8 cellular contexts compared by ENCODE assay signal in genomic region chr9:33817327-33818166, GRCh38. TPM values are rescaled to one million over a fixed set of nuclear protein-coding genes. Genes with fewer than 3 reads are reported as not detected.
DNase-seq lines count a peak whose midpoint lies in the region; ATAC-seq, FAIRE-seq and TF ChIP-seq lines count a peak whose summit lies in the region.

No MANE protein-coding gene starts in this region.

- H3K4me2 ChIP-seq in HepG2 (ENCODE audit: low read depth, low read length), result peak overlapping the region; percentile 92

- peak overlapping the region; percentile 94 for H3K4me3 Mint-ChIP-seq in activated CD4-positive, alpha-beta T cell treated with anti-CD3 and anti-CD28 coated beads, Interleukin-2, amount 10 ng/mL, durations not matched to agents 24 days and 14 days

- DNase-seq in NCI-H2081 (lab: John Stamatoyannopoulos, UW) (peak; percentile 55 to 75), NCI-H2081 treated with DMSO at 0.1 percent for 48 hours (lab: John Stamatoyannopoulos, UW) (no peak), HFF-Myc (ENCODE audit: extremely low read depth, low read depth) (peak; percentile 25), NCI-H128 (lab: John Stamatoyannopoulos, UW; ENCODE audit: unreplicated experiment) (peak; percentile 19), dedifferentiated amniotic fluid mesenchymal stem cell (ENCODE audit: extremely low spot score) (peak; percentile 55), HepG2 (ENCODE audit: low spot score) (peak; percentile 64)
- DNase-seq in activated CD4-positive, alpha-beta T cell treated with anti-CD3 and anti-CD28 coated beads, Interleukin-2, amount 10 ng/mL, durations not matched to agents 24 days and 14 days, result peak; percentile 87
- DNase-seq in stimulated activated CD4-positive, alpha-beta T cell treated with anti-CD3 and anti-CD28 coated beads, Interleukin-4, amount 100 ng/mL, for 1 hour, result peak; percentile 47

- POLR2A ChIA-PET in HepG2 (lab: Yijun Ruan, JAX), result interaction anchor here (0.7 to 1.2 kb wide), 4 partner anchors 17 to 256 kb away, joined by 3 to 5 read pairs (median 4); no protein-coding TSS in a partner anchor

- H3K4me3 ChIP-seq in HFF-Myc (replicated peaks; ENCODE audit: low read depth, low read length), result peak overlapping the region; percentile 79
- H3K4me3 ChIP-seq in HepG2 (replicated peaks in 1 of 3; ENCODE audit: insufficient read depth in 1 of 3, low read depth in 2 of 3, low read length in 3 of 3), result peak overlapping the region; percentile 69 to 93 (median 77)

- H3K36me3 ChIP-seq in HepG2 (replicated peaks in 1 of 2; ENCODE audit: control insufficient read depth in 1 of 2, insufficient read depth in 2 of 2, low read length in 2 of 2), result no peaks in the 10 kb centered on the region

- TF ChIP-seq CTCF in HFF-Myc (IDR thresholded peaks at IDR 0.05; ENCODE audit: low read depth, low read length, missing control alignments) (no peak), HepG2 (CRISPR knock-in tag; IDR thresholded peaks at IDR 0.05) (no peak)

- no peak overlapping the region for H2AFZ ChIP-seq in HepG2 (ENCODE audit: low read length)

- under 1% methylated on average over 27 of the region's 81 CpGs for WGBS in HepG2 (ENCODE audit: low lambda C conversion rate)

- peaks cover 51% of the 10 kb centered on the region for H3K79me2 ChIP-seq in HepG2 (ENCODE audit: insufficient read depth, low read length)

- in situ Hi-C loops in HepG2 (cut with HindIII; ENCODE audit: extremely low pct_ligation_motif_present, low pct_unique_long_range_greater_than_20kb), result loop anchor here (5.0 kb wide), 1 partner anchor 35 kb away; no protein-coding TSS in a partner anchor

- peaks cover 15% of the 10 kb centered on the region for H3K36me3 Mint-ChIP-seq in activated CD4-positive, alpha-beta T cell treated with anti-CD3 and anti-CD28 coated beads, Interleukin-2, amount 10 ng/mL, durations not matched to agents 24 days and 14 days (ENCODE audit: low read depth)

- CTCF ChIA-PET in HepG2 (lab: Yijun Ruan, JAX; ENCODE audit: low intra/inter-chr PET ratio, low total read pairs), result no interaction called here

- peak; percentile 70 for ATAC-seq in HepG2

- no peaks in the 10 kb centered on the region for H3K9me3 ChIP-seq in HepG2 (ENCODE audit: low read length)

- H3K9ac ChIP-seq in HepG2 (ENCODE audit: insufficient read depth, low read depth, low read length), result peak overlapping the region; percentile 92

- H3K27me3 Mint-ChIP-seq in activated CD4-positive, alpha-beta T cell treated with anti-CD3 and anti-CD28 coated beads, Interleukin-2, amount 10 ng/mL, durations not matched to agents 24 days and 14 days, result no peaks in the 10 kb centered on the region

- peak; percentile 32; the same call in 1 of the 2 replicates for TF ChIP-seq RAD21 in HepG2 (CRISPR knock-in tag; IDR thresholded peaks at IDR 0.05)

- intact Hi-C loops in activated CD4-positive, alpha-beta T cell treated with anti-CD3 and anti-CD28 coated beads, Interleukin-2, amount 10 ng/mL, durations not matched to agents 24 days and 14 days (cut with micrococcal nuclease), result loop anchor here (2.0 to 10.0 kb wide), 8 partner anchors 63 to 1295 kb away; partner anchors contain the start of genes DCAF12, KIF24, MYORG and NFX1
- intact Hi-C loops in HepG2 (cut with micrococcal nuclease; ENCODE audit: unreplicated experiment), result no loop called here

- peaks cover 46% of the 10 kb centered on the region for H3K4me1 Mint-ChIP-seq in activated CD4-positive, alpha-beta T cell treated with anti-CD3 and anti-CD28 coated beads, Interleukin-2, amount 10 ng/mL, durations not matched to agents 24 days and 14 days

- peaks cover 58% of the 10 kb centered on the region for H3K4me1 ChIP-seq in HepG2 (ENCODE audit: insufficient read depth, low read length)

- no peaks in the 10 kb centered on the region; a peak in 1 of 5 replicates for H3K27me3 ChIP-seq in HepG2 (ENCODE audit: control insufficient read depth in 1 of 2, insufficient read depth in 2 of 2, low read length in 2 of 2)

- peak overlapping the region; percentile 93 for H3K27ac Mint-ChIP-seq in activated CD4-positive, alpha-beta T cell treated with anti-CD3 and anti-CD28 coated beads, Interleukin-2, amount 10 ng/mL, durations not matched to agents 24 days and 14 days

- peaks cover 29% of the 10 kb centered on the region for H4K20me1 ChIP-seq in HepG2 (ENCODE audit: insufficient read depth, low read length)

- BruUV-seq in HepG2 (replicated peaks; lab: Mats Ljungman, UMichigan), result no TSS peak

- H3K9me3 Mint-ChIP-seq in activated CD4-positive, alpha-beta T cell treated with anti-CD3 and anti-CD28 coated beads, Interleukin-2, amount 10 ng/mL, durations not matched to agents 24 days and 14 days, result no peaks in the 10 kb centered on the region

- H3K27ac ChIP-seq in HepG2 (ENCODE audit: extremely low read length, insufficient read depth, low read length), result peak overlapping the region; percentile 93

- TF ChIP-seq POLR2A in HepG2 (IDR thresholded peaks at IDR 0.05; ENCODE audit: insufficient read depth in 1 of 2, low read depth in 2 of 2, low read length in 2 of 2), result peak in 1 of 2 experiments; percentile 59; a peak in 2 of 4 replicates

- TF ChIP-seq EP300 in HepG2 (IDR thresholded peaks at IDR 0.05; ENCODE audit: low read depth in 2 of 2, low read length in 2 of 2), result no peak
- no peak for TF ChIP-seq EP300 in HepG2 (CRISPR knock-in tag; IDR thresholded peaks at IDR 0.05; ENCODE audit: borderline replicate concordance)

- FAIRE-seq in HepG2 (lab: Jason Lieb, UNC), result no peak

TF ChIP-seq in HepG2, 621 proteins besides CTCF, POLR2A, EP300 and RAD21 (continues in another document):
- no peak for TF ChIP-seq ZNF761 (CRISPR knock-in tag; conservative IDR thresholded peaks at IDR 0.05)

RNA-seq across cellular contexts. Expression of gene UBE2R2, which starts 0.6 kb away (rescaled TPM):
- 41.6 and 41.9 TPM in 2 replicates for total RNA-seq in activated CD4-positive, alpha-beta T cell treated with anti-CD3 and anti-CD28 coated beads, Interleukin-2, amount 10 ng/mL, durations not matched to agents 24 days and 14 days
- 14.8 and 19.5 TPM in 2 replicates for total RNA-seq in HepG2 (2016; rRNA removed; fragmentation: Illumina TruSeq; extraction: Trizol)
- total RNA-seq in HepG2 (2016; cell fraction: cytosol; rRNA removed; fragmentation: Illumina TruSeq; extraction: Trizol; ENCODE audit: low read depth), result 8.2 and 8.4 TPM in 2 replicates
- 14.3 and 18.8 TPM in 2 replicates for total RNA-seq in HepG2 (2016; cell fraction: insoluble cytoplasmic fraction; rRNA removed; fragmentation: Illumina TruSeq; extraction: Trizol)
- 23.3 and 24.0 TPM in 2 replicates for total RNA-seq in HepG2 (2016; cell fraction: membrane; rRNA removed; fragmentation: Illumina TruSeq; extraction: Trizol)
- 14.3 and 16.5 TPM in 2 replicates for total RNA-seq in HepG2 (2016; cell fraction: nucleus; rRNA removed; fragmentation: Illumina TruSeq; extraction: Trizol)
- 17.2 and 20.9 TPM in 2 replicates for polyA plus RNA-seq in HepG2 (2011; rRNA removed)
- 13.0 and 19.2 TPM in 2 replicates for polyA plus RNA-seq in HepG2 (2011; cell fraction: cytosol; rRNA removed)
- polyA plus RNA-seq in HepG2 (2011; cell fraction: nucleus; rRNA removed), result 9.8 and 12.5 TPM in 2 replicates
- polyA plus RNA-seq in HepG2 (2012), result 38.4 and 43.1 TPM in 2 replicates
- 13.9 and 16.1 TPM in 2 replicates for polyA plus RNA-seq in HepG2 (2016; cell fraction: cytosol; fragmentation: Illumina TruSeq; extraction: Trizol; ENCODE audit: low read depth)
- 31.1 and 35.9 TPM in 2 replicates for polyA plus RNA-seq in HepG2 (2016; cell fraction: insoluble cytoplasmic fraction; fragmentation: Illumina TruSeq; extraction: Trizol; ENCODE audit: low read depth)
- 27.4 and 28.5 TPM in 2 replicates for polyA plus RNA-seq in HepG2 (2016; cell fraction: membrane; fragmentation: Illumina TruSeq; extraction: Trizol; ENCODE audit: low read depth)
- polyA plus RNA-seq in HepG2 (2016; cell fraction: nucleus; fragmentation: Illumina TruSeq; extraction: Trizol; ENCODE audit: insufficient read depth, low read depth), result 23.2 and 25.6 TPM in 2 replicates
- 14.9 and 19.7 TPM in 2 replicates for polyA minus RNA-seq in HepG2 (2011; rRNA and poly(A)+ RNA removed; ENCODE audit: low replicate concordance)
- polyA minus RNA-seq in HepG2 (2011; cell fraction: cytosol; rRNA and poly(A)+ RNA removed), result 23.7 and 26.6 TPM in 2 replicates
- 27.5 and 27.8 TPM in 2 replicates for polyA minus RNA-seq in HepG2 (2011; cell fraction: nucleus; rRNA and poly(A)+ RNA removed)

RNA-seq across cellular contexts. Expression of gene PRSS3, which starts 22.2 kb away (rescaled TPM):
- not detected in 2 replicates for total RNA-seq in activated CD4-positive, alpha-beta T cell treated with anti-CD3 and anti-CD28 coated beads, Interleukin-2, amount 10 ng/mL, durations not matched to agents 24 days and 14 days
- total RNA-seq in HepG2 (2016; rRNA removed; fragmentation: Illumina TruSeq; extraction: Trizol), result not detected in 2 replicates
- total RNA-seq in HepG2 (2016; cell fraction: cytosol; rRNA removed; fragmentation: Illumina TruSeq; extraction: Trizol; ENCODE audit: low read depth), result not detected in 2 replicates
- total RNA-seq in HepG2 (2016; cell fraction: insoluble cytoplasmic fraction; rRNA removed; fragmentation: Illumina TruSeq; extraction: Trizol), result not detected in 2 replicates
- not detected in 2 replicates for total RNA-seq in HepG2 (2016; cell fraction: membrane; rRNA removed; fragmentation: Illumina TruSeq; extraction: Trizol)
- total RNA-seq in HepG2 (2016; cell fraction: nucleus; rRNA removed; fragmentation: Illumina TruSeq; extraction: Trizol), result not detected in 2 replicates
- polyA plus RNA-seq in HepG2 (2011; rRNA removed), result not detected in 2 replicates
- not detected in 2 replicates for polyA plus RNA-seq in HepG2 (2011; cell fraction: cytosol; rRNA removed)
- polyA plus RNA-seq in HepG2 (2011; cell fraction: nucleus; rRNA removed), result not detected in 2 replicates
- polyA plus RNA-seq in HepG2 (2012), result not detected in 2 replicates
- not detected in 2 replicates for polyA plus RNA-seq in HepG2 (2016; cell fraction: cytosol; fragmentation: Illumina TruSeq; extraction: Trizol; ENCODE audit: low read depth)
- not detected in 2 replicates for polyA plus RNA-seq in HepG2 (2016; cell fraction: insoluble cytoplasmic fraction; fragmentation: Illumina TruSeq; extraction: Trizol; ENCODE audit: low read depth)
- not detected in 2 replicates for polyA plus RNA-seq in HepG2 (2016; cell fraction: membrane; fragmentation: Illumina TruSeq; extraction: Trizol; ENCODE audit: low read depth)
- polyA plus RNA-seq in HepG2 (2016; cell fraction: nucleus; fragmentation: Illumina TruSeq; extraction: Trizol; ENCODE audit: insufficient read depth, low read depth), result not detected in 2 replicates
- not detected in 2 replicates for polyA minus RNA-seq in HepG2 (2011; rRNA and poly(A)+ RNA removed; ENCODE audit: low replicate concordance)
- polyA minus RNA-seq in HepG2 (2011; cell fraction: cytosol; rRNA and poly(A)+ RNA removed), result not detected in 2 replicates
- polyA minus RNA-seq in HepG2 (2011; cell fraction: nucleus; rRNA and poly(A)+ RNA removed), result not detected in 2 replicates
